ENCODE assay signal across 8 cellular contexts in the genomic region with DNA sequence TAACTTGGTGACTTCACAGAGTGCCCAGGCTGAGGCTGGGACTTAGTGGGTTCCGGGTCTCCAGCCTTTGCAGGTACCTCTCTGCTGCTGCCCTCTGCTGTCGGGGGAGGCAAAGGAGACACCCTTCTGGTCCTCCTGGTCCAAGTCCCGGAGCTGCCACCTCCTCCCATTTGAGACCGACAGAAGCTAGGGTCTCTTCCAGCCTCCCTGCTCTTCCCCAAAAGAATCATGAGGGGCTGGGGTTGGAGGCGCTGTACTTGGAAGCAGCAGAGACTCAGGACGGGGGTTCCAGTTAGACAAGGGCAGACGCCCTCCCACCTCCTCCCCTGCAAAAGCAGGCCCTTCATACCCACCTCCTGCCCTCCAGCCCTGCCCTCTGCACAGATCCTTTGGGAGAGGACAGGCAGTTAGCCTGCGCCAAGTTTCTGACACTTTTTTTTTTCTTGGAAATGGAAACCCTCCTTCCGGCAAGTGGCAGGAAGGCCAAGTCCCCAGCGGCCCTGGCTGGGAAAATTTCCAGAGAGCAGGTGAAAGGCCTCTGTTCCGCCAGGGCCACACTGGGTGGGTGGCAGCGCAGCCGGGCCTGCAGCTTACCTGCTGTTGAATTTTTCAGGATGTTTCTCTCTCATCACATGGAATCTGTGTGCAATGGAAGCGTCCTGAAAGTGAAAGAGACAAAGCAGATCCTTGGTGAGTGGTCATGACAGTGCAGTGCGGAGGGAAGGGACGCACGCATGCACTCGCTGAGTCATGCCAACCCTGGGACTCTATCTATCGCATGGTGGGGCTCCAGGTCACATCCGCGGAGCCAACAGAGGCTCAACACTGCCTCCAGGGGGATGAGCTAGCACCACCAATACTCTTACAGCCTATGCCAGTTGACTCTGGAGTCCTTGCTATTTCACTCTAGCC.
DNase-seq lines count a peak whose midpoint lies in the region; ATAC-seq and TF ChIP-seq lines count a peak whose summit lies in the region.

No MANE protein-coding gene starts in this region.

- no peak overlapping the region for H2AFZ ChIP-seq in SK-N-SH (ENCODE audit: low read depth)

- peaks cover 0 to 2% of the 10 kb centered on the region in 2 donors for H3K4me1 Mint-ChIP-seq in immature natural killer cell

- H3K36me3 Mint-ChIP-seq in immature natural killer cell = no peaks in the 10 kb centered on the region

- no peaks in the 10 kb centered on the region; a peak in 1 of 4 replicates for H3K4me1 ChIP-seq in SK-N-SH (ENCODE audit: control insufficient read depth in 1 of 2, insufficient read depth in 2 of 2, low read depth in 1 of 2, low read length in 1 of 2)

- H3K27me3 Mint-ChIP-seq in immature natural killer cell (ENCODE audit: low read depth in 3 of 3) = peaks cover 0 to 5% (median 3%) of the 10 kb centered on the region in 3 donors

- no peak overlapping the region for H3K4me3 ChIP-seq in SK-N-SH (ENCODE audit: low read depth in 2 of 2, low read length in 1 of 2)
- H3K4me3 ChIP-seq in brain microvascular endothelial cell (ENCODE audit: low read depth, low read length) = peak overlapping the region; percentile 27

- ATAC-seq in GM21576 (IDR thresholded peaks at IDR 0.05; ENCODE audit: unreplicated experiment) = peak; percentile 69

- no peak overlapping the region for H3K4me2 ChIP-seq in SK-N-SH

- TF ChIP-seq EP300 in SK-N-SH (IDR thresholded peaks at IDR 0.05; ENCODE audit: borderline replicate concordance in 1 of 2, low read depth in 1 of 2, low read length in 1 of 2) = no peak

- POLR2A ChIA-PET in SK-N-SH (lab: Yijun Ruan, JAX) = no interaction called here

- H3K79me2 ChIP-seq in SK-N-SH (ENCODE audit: insufficient read depth) = no peaks in the 10 kb centered on the region

- peak; percentile 51 for TF ChIP-seq RAD21 in SK-N-SH (IDR thresholded peaks at IDR 0.05; ENCODE audit: low read length)

- H3K36me3 ChIP-seq in SK-N-SH (replicated peaks in 1 of 2; ENCODE audit: control insufficient read depth in 1 of 2, insufficient read depth in 2 of 2, low read length in 1 of 2) (no peaks in the 10 kb centered on the region), brain microvascular endothelial cell (replicated peaks) (no peaks in the 10 kb centered on the region)

- in situ Hi-C loops in brain microvascular endothelial cell (cut with HindIII; ENCODE audit: low pct_ligation_motif_present, low sequenced_read_pairs) = loop anchor here (25.0 kb wide), 1 partner anchor 255 kb away; no protein-coding TSS in a partner anchor

- H4K20me1 ChIP-seq in SK-N-SH (ENCODE audit: insufficient read depth) = no peaks in the 10 kb centered on the region

- no peaks in the 10 kb centered on the region for H3K9me2 ChIP-seq in SK-N-SH

- no peak overlapping the region for H3K9ac ChIP-seq in SK-N-SH

- no peaks in the 10 kb centered on the region for H3K9me3 Mint-ChIP-seq in immature natural killer cell

- TF ChIP-seq CTCF in SK-N-SH (IDR thresholded peaks at IDR 0.05) = peak; percentile 30
- TF ChIP-seq CTCF in brain microvascular endothelial cell (IDR thresholded peaks at IDR 0.05; ENCODE audit: low read depth, low read length, missing control alignments) = peak; percentile 84

- H3K27ac ChIP-seq in SK-N-SH (ENCODE audit: low read depth in 2 of 2, low read length in 1 of 2) = no peak overlapping the region
- peak overlapping the region; percentile 12 for H3K27ac ChIP-seq in brain microvascular endothelial cell

- DNase-seq in GF-D8 (lab: John Stamatoyannopoulos, UW) (peak; percentile 73), HUDEP-2 (lab: John Stamatoyannopoulos, UW; ENCODE audit: unreplicated experiment in 76 of 76) (peak in 73 of 76 experiments; percentile 25 to 87 (median 71)), SK-N-SH (peak; percentile 47), brain microvascular endothelial cell (peak; percentile 90), immature natural killer cell (peak; percentile 25 to 33 (median 31)), NCI-H2081 (lab: John Stamatoyannopoulos, UW) (no peak)
- peak; percentile 26 to 46 for DNase-seq in stimulated activated CD4-positive, alpha-beta T cell treated with anti-CD3 and anti-CD28 coated beads, Interleukin-12 subunit alpha, Interleukin-12 subunit beta, amount 100 ng/mL, for 24 hours (ENCODE audit: low read depth in 2 of 2)

- WGBS in SK-N-SH (ENCODE audit: low lambda C conversion rate) = 68% methylated on average over 12 of the region's 21 CpGs

- peak overlapping the region in 4 of 5 donors; percentile 14 to 30 (median 26) for H3K4me3 Mint-ChIP-seq in immature natural killer cell

- CTCF ChIA-PET in SK-N-SH (lab: Yijun Ruan, JAX) = interaction anchor here (1.0 to 2.3 kb wide), 7 partner anchors 10 to 263 kb away, joined by 3 to 7 read pairs (median 5); no protein-coding TSS in a partner anchor

- H3K27me3 ChIP-seq in SK-N-SH (ENCODE audit: insufficient read depth) = no peaks in the 10 kb centered on the region
- H3K27me3 ChIP-seq in brain microvascular endothelial cell (replicated peaks) = no peaks in the 10 kb centered on the region

- no peak overlapping the region for H3K27ac Mint-ChIP-seq in immature natural killer cell

- H3K9me3 ChIP-seq in SK-N-SH = no peaks in the 10 kb centered on the region

- H3F3A ChIP-seq in SK-N-SH (replicated peaks; ENCODE audit: insufficient read depth) = no peaks in the 10 kb centered on the region

TF ChIP-seq in SK-N-SH, 30 proteins besides CTCF, POLR2A, EP300 and RAD21:
- TF ChIP-seq EZH2phosphoT487 (IDR thresholded peaks at IDR 0.05; ENCODE audit: borderline replicate concordance, low read depth) (no peak), FOSL2 (IDR thresholded peaks at IDR 0.05; ENCODE audit: borderline replicate concordance, low read depth) (no peak), GATA2 (CRISPR knock-in tag; IDR thresholded peaks at IDR 0.05) (no peak), FOXJ3 (CRISPR knock-in tag; IDR thresholded peaks at IDR 0.05) (no peak), RFX5 (IDR thresholded peaks at IDR 0.05; ENCODE audit: low read length) (no peak), SMC3 (IDR thresholded peaks at IDR 0.05; ENCODE audit: low read depth, low read length) (peak; percentile 38; the same call in 1 of the 2 replicates), SIN3A (IDR thresholded peaks at IDR 0.05; ENCODE audit: borderline replicate concordance, low read depth, low read length) (no peak)
- TF ChIP-seq, protein P1, sequence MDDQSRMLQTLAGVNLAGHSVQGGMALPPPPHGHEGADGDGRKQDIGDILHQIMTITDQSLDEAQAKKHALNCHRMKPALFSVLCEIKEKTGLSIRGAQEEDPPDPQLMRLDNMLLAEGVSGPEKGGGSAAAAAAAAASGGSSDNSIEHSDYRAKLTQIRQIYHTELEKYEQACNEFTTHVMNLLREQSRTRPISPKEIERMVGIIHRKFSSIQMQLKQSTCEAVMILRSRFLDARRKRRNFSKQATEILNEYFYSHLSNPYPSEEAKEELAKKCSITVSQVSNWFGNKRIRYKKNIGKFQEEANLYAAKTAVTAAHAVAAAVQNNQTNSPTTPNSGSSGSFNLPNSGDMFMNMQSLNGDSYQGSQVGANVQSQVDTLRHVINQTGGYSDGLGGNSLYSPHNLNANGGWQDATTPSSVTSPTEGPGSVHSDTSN (IDR thresholded peaks at IDR 0.05) = no peak

Comparison
In these comparisons a context has a peak if more than half of its experiments do, and no peak if none do; other contexts are left out.
1. DNase-seq: peak in GF-D8 (single experiment), HUDEP-2 (73 of 76), SK-N-SH (single experiment), brain microvascular endothelial cell (single experiment), immature natural killer cell (3 of 3) and stimulated activated CD4-positive, alpha-beta T cell treated with anti-CD3 and anti-CD28 coated beads, Interleukin-12 subunit alpha, Interleukin-12 subunit beta, amount 100 ng/mL, for 24 hours (2 of 2); none in NCI-H2081 (0 of 2).